22 cellular contexts compared by ENCODE assay signal in genomic region chr1:15393475-15394260, GRCh38. TPM values are rescaled to one million over a fixed set of nuclear protein-coding genes. Genes with fewer than 3 reads are reported as not detected.
"Had no signal": no experiment of that assay in that cellular context is flagged by ENCODE, and none has a peak within 500 bp of the region (broad histone marks: within the 10 kb centered on the region; RNA-seq: fewer than 3 reads in every experiment).

No MANE protein-coding gene starts in this region.

- ATAC-seq: activated T-helper 17 cell treated with anti-CD3 and anti-CD28 coated beads, Interleukin-2, amount 50 U/mL, for 72 hours; T-helper 17 cell had no signal

- FAIRE-seq: astrocyte had no signal

- DNase-seq: activated CD4-positive, alpha-beta memory T cell treated with anti-CD3 and anti-CD28 coated beads for 36 hours; activated CD4-positive, alpha-beta T cell treated with anti-CD3 and anti-CD28 coated beads, Interleukin-2, amount 10 ng/mL, durations not matched to agents 7 days and 5 days; activated CD4-positive, CD25-positive, alpha-beta regulatory T cell; activated CD8-positive, alpha-beta memory T cell treated with anti-CD3 and anti-CD28 coated beads for 24 hours; activated gamma-delta T cell; activated naive CD4-positive, alpha-beta T cell treated with anti-CD3 and anti-CD28 coated beads for 36 hours; activated T-cell treated with anti-CD3 and anti-CD28 coated beads for 4 hours; activated T-cell treated with anti-CD3 and anti-CD28 coated beads, Interleukin-2, amount 50 U/mL, for 48 hours; amygdala; Karpas-422; MM.1S; NCI-H1105; NCI-H1436 treated with DMSO at 0.1 percent for 48 hours; NCI-H187; NCI-H2081; NCI-H510A treated with DMSO at 0.1 percent for 48 hours; NCI-H69; SIG-M5; T-helper 17 cell; T-helper 9 cell had no signal

RNA-seq across cellular contexts. Expression of gene CTRC, which starts 44.6 kb away (rescaled TPM):
- total RNA-seq: activated naive CD4-positive, alpha-beta T cell treated with anti-CD3 and anti-CD28 coated beads for 36 hours; activated T-helper 17 cell treated with anti-CD3 and anti-CD28 coated beads, Interleukin-2, amount 50 U/mL, for 72 hours; astrocyte had no signal
